In genomic region chr11:22828373-22828772, GRCh38 we compare ENCODE assay signal across 1 cellular context.
TF ChIP-seq lines count a peak whose summit lies in the region.

No MANE protein-coding gene starts in this region.

TF ChIP-seq in IMR-90, 13 proteins besides CTCF, POLR2A, EP300 and RAD21:
- no peak for TF ChIP-seq BHLHE40 (IDR thresholded peaks at IDR 0.05; ENCODE audit: low read depth, low read length)
- no peak for TF ChIP-seq MXI1 (IDR thresholded peaks at IDR 0.05; ENCODE audit: borderline replicate concordance, low read depth, low read length)
- TF ChIP-seq MAZ (IDR thresholded peaks at IDR 0.05; ENCODE audit: borderline replicate concordance, low read depth, low read length) = no peak
- no peak for TF ChIP-seq MAFK (IDR thresholded peaks at IDR 0.05; ENCODE audit: low read depth, low read length)
- no peak for TF ChIP-seq CHD1 (IDR thresholded peaks at IDR 0.05; ENCODE audit: low read depth, low read length)
- TF ChIP-seq SMC3 (IDR thresholded peaks at IDR 0.05; ENCODE audit: low read depth, low read length) = no peak
- no peak for TF ChIP-seq USF2 (IDR thresholded peaks at IDR 0.05; ENCODE audit: low read depth, low read length)
- TF ChIP-seq FOS (IDR thresholded peaks at IDR 0.05; ENCODE audit: low read depth, low read length) = no peak
- no peak for TF ChIP-seq CEBPB (IDR thresholded peaks at IDR 0.05; ENCODE audit: low read depth, low read length)
- no peak for TF ChIP-seq NFE2L2 (IDR thresholded peaks at IDR 0.05; ENCODE audit: low read depth, low read length)
- no peak for TF ChIP-seq ELK1 (IDR thresholded peaks at IDR 0.05; ENCODE audit: borderline replicate concordance, low read depth, low read length)
- no peak for TF ChIP-seq RCOR1 (IDR thresholded peaks at IDR 0.05; ENCODE audit: insufficient replicate concordance, low read length)
- no peak for TF ChIP-seq RFX5 (IDR thresholded peaks at IDR 0.05; ENCODE audit: low read depth, low read length)
TF ChIP-seq in IMR-90: peak in this region for 0.
